In genomic region chr7:80087768-80088170, GRCh38 we compare ENCODE assay signal across 1 cellular context.
TF ChIP-seq lines count a peak whose summit lies in the region.

No MANE protein-coding gene starts in this region.

TF ChIP-seq in A549, 52 proteins besides CTCF, POLR2A, EP300 and RAD21 (continued from another document):
- TF ChIP-seq, protein P1, sequence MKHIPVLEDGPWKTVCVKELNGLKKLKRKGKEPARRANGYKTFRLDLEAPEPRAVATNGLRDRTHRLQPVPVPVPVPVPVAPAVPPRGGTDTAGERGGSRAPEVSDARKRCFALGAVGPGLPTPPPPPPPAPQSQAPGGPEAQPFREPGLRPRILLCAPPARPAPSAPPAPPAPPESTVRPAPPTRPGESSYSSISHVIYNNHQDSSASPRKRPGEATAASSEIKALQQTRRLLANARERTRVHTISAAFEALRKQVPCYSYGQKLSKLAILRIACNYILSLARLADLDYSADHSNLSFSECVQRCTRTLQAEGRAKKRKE (CRISPR knock-in tag; IDR thresholded peaks at IDR 0.05; ENCODE audit: low read depth) = no peak
- TF ChIP-seq HOXB5 (CRISPR knock-in tag; IDR thresholded peaks at IDR 0.05) (no peak), HDAC2 (IDR thresholded peaks at IDR 0.05) (no peak)
TF ChIP-seq in A549: peak in this region for 0.
